24 cellular contexts compared by ENCODE assay signal in the genomic region with DNA sequence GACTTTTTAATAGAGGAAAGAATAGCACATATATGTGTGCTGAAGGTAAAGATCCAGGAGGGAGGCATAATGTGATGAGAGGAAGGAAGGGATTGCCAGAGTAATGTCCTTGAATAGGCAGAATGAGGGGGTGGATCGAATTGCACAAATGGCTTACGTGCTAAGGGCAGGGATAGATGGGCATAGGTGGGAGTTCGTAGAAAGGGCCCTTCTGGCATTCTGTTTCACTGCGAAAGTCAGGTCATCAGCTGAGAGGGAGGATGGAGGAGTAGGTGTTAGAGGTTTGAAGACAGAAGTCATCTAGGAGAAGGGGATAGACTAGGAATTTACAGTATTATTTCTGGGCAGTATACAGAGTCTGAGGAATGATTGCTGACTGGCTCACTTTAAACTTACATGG.
"Had no signal": no experiment of that assay in that cellular context is flagged by ENCODE, and none has a peak within 500 bp of the region (broad histone marks: within the 10 kb centered on the region; RNA-seq: fewer than 3 reads in every experiment).

No MANE protein-coding gene starts in this region.

- H3K27ac ChIP-seq: breast epithelium, epithelial cell of prostate, foreskin keratinocyte, left lung, tibial nerve, vagina had no signal

- H3K27me3 Mint-ChIP-seq: activated CD4-positive, alpha-beta T cell treated with anti-CD3 and anti-CD28 coated beads, Interleukin-2, amount 10 ng/mL, durations not matched to agents 7 days and 5 days; activated naive CD4-positive, alpha-beta T cell treated with anti-CD3 and anti-CD28 coated beads, Interleukin-2, amount 10 ng/mL, durations not matched to agents 7 days and 5 days; natural killer cell treated with Interleukin-12 subunit alpha and Interleukin-12 subunit beta and Interleukin-15 and Interleukin-18, amount 100 ng/mL, for 72 hours had no signal

- H3K4me3 ChIP-seq: breast epithelium, left lung, tibial nerve, vagina had no signal

- ATAC-seq: activated CD4-positive, CD25-positive, alpha-beta regulatory T cell treated with anti-CD3 and anti-CD28 coated beads, Interleukin-2, amount 50 U/mL, for 24 hours; activated CD8-positive, alpha-beta T cell treated with anti-CD3 and anti-CD28 coated beads, Interleukin-2, amount 10 ng/mL, durations not matched to agents 7 days and 5 days; activated T-cell treated with anti-CD3 and anti-CD28 coated beads, Interleukin-2, amount 50 U/mL, for 4 hours; foreskin keratinocyte; left lung; natural killer cell treated with Interleukin-12 subunit alpha and Interleukin-12 subunit beta and Interleukin-15 and Interleukin-18, amount 100 ng/mL, for 72 hours; stimulated activated naive CD8-positive, alpha-beta T cell treated with anti-CD3 and anti-CD28 coated beads, Interleukin-15, Interleukin-2, amounts not matched to agents 100 U/mL and 50 U/mL, for 24 hours had no signal

- H3K4me3 Mint-ChIP-seq: activated CD4-positive, alpha-beta T cell treated with anti-CD3 and anti-CD28 coated beads, Interleukin-2, amount 10 ng/mL, durations not matched to agents 7 days and 5 days; activated CD8-positive, alpha-beta T cell treated with anti-CD3 and anti-CD28 coated beads, Interleukin-2, amount 10 ng/mL, durations not matched to agents 7 days and 5 days; activated naive CD4-positive, alpha-beta T cell treated with anti-CD3 and anti-CD28 coated beads, Interleukin-2, amount 10 ng/mL, durations not matched to agents 7 days and 5 days; activated T-cell treated with anti-CD3 and anti-CD28 coated beads, Interleukin-2, amount 50 U/mL, for 4 hours; mesothelial cell of epicardium; natural killer cell treated with Interleukin-12 subunit alpha and Interleukin-12 subunit beta and Interleukin-15 and Interleukin-18, amount 100 ng/mL, for 72 hours had no signal

- DNase-seq: activated CD4-positive, alpha-beta T cell treated with anti-CD3 and anti-CD28 coated beads, Interleukin-2, amount 10 ng/mL, durations not matched to agents 7 days and 5 days; activated CD8-positive, alpha-beta T cell treated with anti-CD3 and anti-CD28 coated beads, Interleukin-2, amount 10 ng/mL, durations not matched to agents 7 days and 5 days; activated effector memory CD4-positive, alpha-beta T cell treated with Interleukin-2 at 50 U/mL for 16 hours; activated naive CD4-positive, alpha-beta T cell treated with anti-CD3 and anti-CD28 coated beads, Interleukin-2, amount 10 ng/mL, durations not matched to agents 7 days and 5 days; activated T-cell treated with anti-CD3 and anti-CD28 coated beads, Interleukin-2, amount 50 U/mL, for 4 hours; foreskin keratinocyte; hippocampal formation; kidney; left lung; nucleus accumbens; posterior cingulate gyrus; retina; stimulated activated CD4-positive, alpha-beta T cell treated with anti-CD3 and anti-CD28 coated beads, Interleukin-12 subunit alpha, Interleukin-12 subunit beta, amount 100 ng/mL, for 4 hours; stimulated activated CD4-positive, alpha-beta T cell treated with anti-CD3 and anti-CD28 coated beads, Interleukin-1b, Interleukin-23, amount 100 ng/mL, for 48 hours; stimulated activated naive CD8-positive, alpha-beta T cell treated with anti-CD3 and anti-CD28 coated beads, Interleukin-15, Interleukin-2, amounts not matched to agents 100 U/mL and 50 U/mL, for 24 hours; substantia nigra; T1000 had no signal

- H3K9me3 Mint-ChIP-seq: activated CD4-positive, alpha-beta T cell treated with anti-CD3 and anti-CD28 coated beads, Interleukin-2, amount 10 ng/mL, durations not matched to agents 7 days and 5 days; activated naive CD4-positive, alpha-beta T cell treated with anti-CD3 and anti-CD28 coated beads, Interleukin-2, amount 10 ng/mL, durations not matched to agents 7 days and 5 days; activated T-cell treated with anti-CD3 and anti-CD28 coated beads, Interleukin-2, amount 50 U/mL, for 4 hours; natural killer cell treated with Interleukin-12 subunit alpha and Interleukin-12 subunit beta and Interleukin-15 and Interleukin-18, amount 100 ng/mL, for 72 hours had no signal

- H3K36me3 Mint-ChIP-seq: natural killer cell treated with Interleukin-12 subunit alpha and Interleukin-12 subunit beta and Interleukin-15 and Interleukin-18, amount 100 ng/mL, for 72 hours had no signal

- H3K27ac Mint-ChIP-seq: activated CD4-positive, alpha-beta T cell treated with anti-CD3 and anti-CD28 coated beads, Interleukin-2, amount 10 ng/mL, durations not matched to agents 7 days and 5 days; activated CD8-positive, alpha-beta T cell treated with anti-CD3 and anti-CD28 coated beads, Interleukin-2, amount 10 ng/mL, durations not matched to agents 7 days and 5 days; activated naive CD4-positive, alpha-beta T cell treated with anti-CD3 and anti-CD28 coated beads, Interleukin-2, amount 10 ng/mL, durations not matched to agents 7 days and 5 days; mesothelial cell of epicardium; natural killer cell treated with Interleukin-12 subunit alpha and Interleukin-12 subunit beta and Interleukin-15 and Interleukin-18, amount 100 ng/mL, for 72 hours had no signal
